Comparison of ENCODE assay signal across 7 cellular contexts in the genomic region with DNA sequence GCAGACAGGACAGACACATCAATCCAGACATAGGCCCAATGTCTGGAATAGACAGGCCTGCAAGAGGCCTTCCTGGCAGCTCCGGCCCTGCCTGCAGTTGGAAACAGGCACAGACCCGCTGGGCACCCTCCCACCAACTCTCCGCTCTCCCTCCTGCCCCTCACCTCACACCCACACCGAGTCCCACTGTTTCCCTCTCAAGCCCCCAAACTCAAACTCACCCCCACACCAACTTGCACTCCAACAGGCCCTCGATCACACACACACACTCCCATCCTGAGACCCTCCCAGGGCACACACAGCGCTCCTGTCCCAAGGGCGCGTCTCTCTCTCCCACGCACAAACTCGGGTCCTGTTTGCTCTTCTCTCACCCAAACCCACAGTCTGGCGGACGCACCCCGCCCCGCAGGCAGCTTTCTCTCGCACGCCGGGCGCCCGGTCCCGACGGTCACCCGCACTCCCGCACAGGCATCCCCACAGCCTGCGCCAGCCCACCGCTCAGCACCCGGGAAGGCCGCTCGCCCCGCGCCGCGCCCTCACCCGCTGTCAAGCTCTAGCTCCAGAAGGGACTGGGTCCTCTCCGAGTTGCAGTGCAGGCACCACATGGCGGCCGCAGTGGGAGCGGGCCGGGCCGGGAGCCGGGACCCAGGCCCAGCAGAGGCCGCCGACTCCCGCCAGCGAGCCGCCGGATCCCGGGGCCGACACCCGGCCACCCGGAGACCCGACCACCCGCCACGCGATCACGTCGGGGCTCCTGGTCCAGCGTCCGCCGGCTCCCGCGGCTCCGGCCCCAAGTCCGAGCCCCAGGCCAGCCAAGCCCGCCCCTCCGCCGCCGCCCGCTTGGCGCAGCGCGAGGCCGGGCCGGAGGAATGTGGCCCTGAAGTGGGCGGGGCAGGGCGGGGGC.
DNase-seq lines count a peak whose midpoint lies in the region; ATAC-seq and TF ChIP-seq lines count a peak whose summit lies in the region.

No MANE protein-coding gene starts in this region.

- H3K27ac ChIP-seq in fibroblast of lung (ENCODE audit: insufficient read depth, low read length), result peak overlapping the region; percentile 71

- POLR2A ChIA-PET in WTC11 (lab: Charles Lee), result interaction anchor here (0.6 to 1.6 kb wide), 3 partner anchors 14 to 282 kb away, joined by 3 to 6 read pairs (median 5); no protein-coding TSS in a partner anchor

- peak overlapping the region; percentile 76 to 91 (median 88) for H3K4me3 ChIP-seq in fibroblast of lung (replicated peaks in 1 of 4; ENCODE audit: control extremely low read depth in 1 of 4, insufficient read depth in 1 of 4, low read depth in 3 of 4, low read length in 4 of 4)

- peaks cover 25% of the 10 kb centered on the region for H3K27me3 Mint-ChIP-seq in WTC11 (ENCODE audit: low read depth)

- CTCF ChIA-PET in WTC11 (lab: Charles Lee), result interaction anchor here (0.6 to 4.1 kb wide), 19 partner anchors 12 to 995 kb away, joined by 3 to 27 read pairs (median 5); no protein-coding TSS in a partner anchor

- peak overlapping the region; percentile 71 for H2AFZ ChIP-seq in fibroblast of lung (ENCODE audit: low read length)

- peak overlapping the region; percentile 83 for H3K4me3 Mint-ChIP-seq in WTC11

- no peaks in the 10 kb centered on the region for H3K9me3 ChIP-seq in fibroblast of lung (ENCODE audit: control insufficient read depth, insufficient read depth, low read depth, low read length)

- H3K4me2 ChIP-seq in fibroblast of lung (ENCODE audit: extremely low read depth, insufficient read depth, low read length), result peak overlapping the region; percentile 100

- H3K9me3 Mint-ChIP-seq in WTC11, result no peaks in the 10 kb centered on the region

- H4K20me1 ChIP-seq in fibroblast of lung (ENCODE audit: control insufficient read depth, extremely low read depth, insufficient read depth, low read length), result no peaks in the 10 kb centered on the region

- no peaks in the 10 kb centered on the region for H3K36me3 Mint-ChIP-seq in WTC11

- H3K36me3 ChIP-seq in fibroblast of lung (ENCODE audit: control insufficient read depth, insufficient read depth, low read length), result peaks cover 2% of the 10 kb centered on the region

- peak overlapping the region; percentile 82 for H3K9ac ChIP-seq in fibroblast of lung (ENCODE audit: insufficient read depth, low read length)

- no peak for DNase-seq in WTC11 (ENCODE audit: low spot score)
- DNase-seq in fibroblast of lung (ENCODE audit: low read depth in 2 of 2), result peak; percentile 18 to 23
- DNase-seq in omental fat pad (ENCODE audit: low spot score), result no peak
- no peak for DNase-seq in NCI-H2196 treated with DMSO at 0.1 percent for 48 hours (lab: John Stamatoyannopoulos, UW; ENCODE audit: unreplicated experiment)
- no peak for DNase-seq in cerebellum (ENCODE audit: low spot score)

- TF ChIP-seq CTCF in WTC11 (IDR thresholded peaks at IDR 0.05) (no peak), fibroblast of lung (conservative IDR thresholded peaks at IDR 0.05 in 1 of 2, IDR thresholded peaks at IDR 0.05 in 1 of 2; ENCODE audit: low read depth in 1 of 2, low read length in 2 of 2) (no peak), omental fat pad (IDR thresholded peaks at IDR 0.05) (no peak)

- peaks cover 19% of the 10 kb centered on the region for H3K79me2 ChIP-seq in fibroblast of lung (ENCODE audit: control insufficient read depth, insufficient read depth, low read length)

- no peak overlapping the region for H3K27ac Mint-ChIP-seq in WTC11

- no peaks in the 10 kb centered on the region for H3K27me3 ChIP-seq in fibroblast of lung (ENCODE audit: control insufficient read depth, insufficient read depth, low read length)

- H3K4me1 ChIP-seq in fibroblast of lung (ENCODE audit: control insufficient read depth, extremely low read depth, insufficient read depth, low read length), result peaks cover 16% of the 10 kb centered on the region

- peaks cover 31% of the 10 kb centered on the region for H3K4me1 Mint-ChIP-seq in WTC11

- peak; percentile 29 for ATAC-seq in GM18907 (IDR thresholded peaks at IDR 0.05; ENCODE audit: unreplicated experiment)
- ATAC-seq in HG02973 (IDR thresholded peaks at IDR 0.05; ENCODE audit: unreplicated experiment), result peak; percentile 12
- ATAC-seq in WTC11, result peak; percentile 13
- peak; percentile 33 for ATAC-seq in omental fat pad (ENCODE audit: low FRiP score)

TF ChIP-seq in WTC11, 78 proteins besides CTCF, POLR2A, EP300 and RAD21 (continues in another document):
- TF ChIP-seq ZNF512 (CRISPR knock-in tag; IDR thresholded peaks at IDR 0.05; ENCODE audit: borderline replicate concordance) (no peak), ZNF263 (CRISPR knock-in tag; IDR thresholded peaks at IDR 0.05; ENCODE audit: low read depth) (no peak), KAT7 (CRISPR knock-in tag; IDR thresholded peaks at IDR 0.05; ENCODE audit: borderline replicate concordance) (0 out of 2 replicates have a peak, but pooled peaks have one; percentile 32), ZSCAN18 (CRISPR knock-in tag; IDR thresholded peaks at IDR 0.05) (no peak), SP1 (CRISPR knock-in tag; conservative IDR thresholded peaks at IDR 0.05) (peak; percentile 75; the same call in 1 of the 2 replicates), GRHL2 (CRISPR knock-in tag; IDR thresholded peaks at IDR 0.05; ENCODE audit: insufficient replicate concordance, severe bottlenecking) (no peak), ZNF138 (CRISPR knock-in tag; conservative IDR thresholded peaks at IDR 0.05) (no peak), ZNF416 (CRISPR knock-in tag; IDR thresholded peaks at IDR 0.05) (no peak), CREM (CRISPR knock-in tag; IDR thresholded peaks at IDR 0.05) (peak; percentile 40; the same call in 1 of the 2 replicates), TEAD1 (CRISPR knock-in tag; IDR thresholded peaks at IDR 0.05) (0 out of 2 replicates have a peak, but pooled peaks have one; percentile 18), FOXP1 (CRISPR knock-in tag; IDR thresholded peaks at IDR 0.05; ENCODE audit: borderline replicate concordance) (peak; percentile 40; the same call in 1 of the 2 replicates), ZNF423 (CRISPR knock-in tag; IDR thresholded peaks at IDR 0.05) (peak; percentile 3; the same call in 1 of the 2 replicates), NR3C1 (CRISPR knock-in tag; conservative IDR thresholded peaks at IDR 0.05; ENCODE audit: low read depth) (no peak), ZNF219 (CRISPR knock-in tag; IDR thresholded peaks at IDR 0.05; ENCODE audit: borderline replicate concordance) (no peak)
- TF ChIP-seq, protein P1, sequence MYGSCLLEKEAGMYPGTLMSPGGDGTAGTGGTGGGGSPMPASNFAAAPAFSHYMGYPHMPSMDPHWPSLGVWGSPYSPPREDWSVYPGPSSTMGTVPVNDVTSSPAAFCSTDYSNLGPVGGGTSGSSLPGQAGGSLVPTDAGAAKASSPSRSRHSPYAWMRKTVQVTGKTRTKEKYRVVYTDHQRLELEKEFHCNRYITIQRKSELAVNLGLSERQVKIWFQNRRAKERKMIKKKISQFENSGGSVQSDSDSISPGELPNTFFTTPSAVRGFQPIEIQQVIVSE (CRISPR knock-in tag; IDR thresholded peaks at IDR 0.05; ENCODE audit: borderline replicate concordance), result no peak
- TF ChIP-seq, protein P2, sequence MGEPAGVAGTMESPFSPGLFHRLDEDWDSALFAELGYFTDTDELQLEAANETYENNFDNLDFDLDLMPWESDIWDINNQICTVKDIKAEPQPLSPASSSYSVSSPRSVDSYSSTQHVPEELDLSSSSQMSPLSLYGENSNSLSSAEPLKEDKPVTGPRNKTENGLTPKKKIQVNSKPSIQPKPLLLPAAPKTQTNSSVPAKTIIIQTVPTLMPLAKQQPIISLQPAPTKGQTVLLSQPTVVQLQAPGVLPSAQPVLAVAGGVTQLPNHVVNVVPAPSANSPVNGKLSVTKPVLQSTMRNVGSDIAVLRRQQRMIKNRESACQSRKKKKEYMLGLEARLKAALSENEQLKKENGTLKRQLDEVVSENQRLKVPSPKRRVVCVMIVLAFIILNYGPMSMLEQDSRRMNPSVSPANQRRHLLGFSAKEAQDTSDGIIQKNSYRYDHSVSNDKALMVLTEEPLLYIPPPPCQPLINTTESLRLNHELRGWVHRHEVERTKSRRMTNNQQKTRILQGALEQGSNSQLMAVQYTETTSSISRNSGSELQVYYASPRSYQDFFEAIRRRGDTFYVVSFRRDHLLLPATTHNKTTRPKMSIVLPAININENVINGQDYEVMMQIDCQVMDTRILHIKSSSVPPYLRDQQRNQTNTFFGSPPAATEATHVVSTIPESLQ (CRISPR knock-in tag; IDR thresholded peaks at IDR 0.05), result no peak
- TF ChIP-seq, protein P3, sequence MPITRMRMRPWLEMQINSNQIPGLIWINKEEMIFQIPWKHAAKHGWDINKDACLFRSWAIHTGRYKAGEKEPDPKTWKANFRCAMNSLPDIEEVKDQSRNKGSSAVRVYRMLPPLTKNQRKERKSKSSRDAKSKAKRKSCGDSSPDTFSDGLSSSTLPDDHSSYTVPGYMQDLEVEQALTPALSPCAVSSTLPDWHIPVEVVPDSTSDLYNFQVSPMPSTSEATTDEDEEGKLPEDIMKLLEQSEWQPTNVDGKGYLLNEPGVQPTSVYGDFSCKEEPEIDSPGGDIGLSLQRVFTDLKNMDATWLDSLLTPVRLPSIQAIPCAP (CRISPR knock-in tag; IDR thresholded peaks at IDR 0.05), result no peak

Comparison
In these comparisons a context has a peak if more than half of its experiments do, and no peak if none do; other contexts are left out.
1. DNase-seq: peak in fibroblast of lung (2 of 2); none in WTC11 (single experiment), omental fat pad (single experiment), NCI-H2196 treated with DMSO at 0.1 percent for 48 hours (single experiment) and cerebellum (single experiment).
2. Peak in every context shown above with its lines, with median percentiles within 50 percentile points of each other: ATAC-seq.